In genomic region chr12:46402451-46402850, GRCh38 we compare ENCODE assay signal across 10 cellular contexts. TPM values are rescaled to one million over a fixed set of nuclear protein-coding genes. Genes with fewer than 3 reads are reported as not detected.
DNase-seq lines count a peak whose midpoint lies in the region; ATAC-seq and TF ChIP-seq lines count a peak whose summit lies in the region.
"Had no signal": no experiment of that assay in that cellular context is flagged by ENCODE, and none has a peak within 500 bp of the region (broad histone marks: within the 10 kb centered on the region; RNA-seq: fewer than 3 reads in every experiment).

No MANE protein-coding gene starts in this region.

- in situ Hi-C loops in astrocyte of the spinal cord (cut with HindIII; ENCODE audit: low sequenced_read_pairs) = no loop called here

- peak overlapping the region; percentile 51 to 58 for H3K27ac ChIP-seq in thoracic aorta
- no peak overlapping the region for H3K27ac ChIP-seq in WERI-Rb-1

- H3K4me3 Mint-ChIP-seq in activated T-cell treated with anti-CD3 and anti-CD28 coated beads, Interleukin-2, amount 50 U/mL, for 24 hours = no peak overlapping the region

- no peak for TF ChIP-seq CTCF in astrocyte of the spinal cord (IDR thresholded peaks at IDR 0.05; ENCODE audit: low read depth, low read length)
- no peak for TF ChIP-seq CTCF in thoracic aorta (IDR thresholded peaks at IDR 0.05)
- TF ChIP-seq CTCF in WERI-Rb-1 (IDR thresholded peaks at IDR 0.05; ENCODE audit: low read depth, low read length) = no peak

- intact Hi-C loops in left colon (cut with DNase I, micrococcal nuclease) = no loop called here

- peaks cover 57% of the 10 kb centered on the region for H3K4me1 Mint-ChIP-seq in activated T-cell treated with anti-CD3 and anti-CD28 coated beads, Interleukin-2, amount 50 U/mL, for 24 hours (ENCODE audit: low read depth)

- H3K9me3 Mint-ChIP-seq in activated T-cell treated with anti-CD3 and anti-CD28 coated beads, Interleukin-2, amount 50 U/mL, for 24 hours = peaks cover 3% of the 10 kb centered on the region

- ATAC-seq in left colon (peak; percentile 58), thoracic aorta (ENCODE audit: insufficient number of reproducible peaks, low FRiP score, low read depth) (no peak)

- H3K36me3 Mint-ChIP-seq in activated T-cell treated with anti-CD3 and anti-CD28 coated beads, Interleukin-2, amount 50 U/mL, for 24 hours (ENCODE audit: low read depth) = no peaks in the 10 kb centered on the region

- peaks cover 28 to 52% of the 10 kb centered on the region in 2 donors for H3K4me1 ChIP-seq in thoracic aorta (ENCODE audit: control insufficient read depth in 1 of 2, low read depth in 2 of 2)

- H3K9me3 ChIP-seq in thoracic aorta = no peaks in the 10 kb centered on the region
- H3K9me3 ChIP-seq in WERI-Rb-1 (ENCODE audit: severe bottlenecking) = no peaks in the 10 kb centered on the region

- H3K36me3 ChIP-seq in thoracic aorta (no peaks in the 10 kb centered on the region), WERI-Rb-1 (no peaks in the 10 kb centered on the region)
- H3K36me3 ChIP-seq: brain microvascular endothelial cell had no signal

- H3K4me3 ChIP-seq in astrocyte of the spinal cord (ENCODE audit: low read depth, low read length) = no peak overlapping the region
- H3K4me3 ChIP-seq in thoracic aorta = no peak overlapping the region
- no peak overlapping the region for H3K4me3 ChIP-seq in WERI-Rb-1 (ENCODE audit: low read depth, low read length)

- DNase-seq in HS-27A (ENCODE audit: low read depth) = peak; percentile 68
- DNase-seq in astrocyte of the spinal cord (ENCODE audit: low read depth, low spot score) = peak; percentile 92
- peak in 1 of 2 donors; percentile 45 for DNase-seq in left colon
- DNase-seq in thoracic aorta (ENCODE audit: low spot score) = no peak
- no peak for DNase-seq in WERI-Rb-1
- DNase-seq in hippocampal formation (lab: John Stamatoyannopoulos, UW) = no peak
- DNase-seq in SW 1271 (lab: John Stamatoyannopoulos, UW) = no peak
- DNase-seq in activated T-cell treated with anti-CD3 and anti-CD28 coated beads, Interleukin-2, amount 50 U/mL, for 24 hours = no peak
- DNase-seq: activated CD4-positive, alpha-beta T cell treated with anti-CD3 and anti-CD28 coated beads for 48 hours had no signal

- H3K27me3 ChIP-seq in thoracic aorta (replicated peaks; ENCODE audit: insufficient read depth) (no peaks in the 10 kb centered on the region), WERI-Rb-1 (ENCODE audit: insufficient read depth, low read depth, severe bottlenecking) (no peaks in the 10 kb centered on the region)
- H3K27me3 ChIP-seq: brain microvascular endothelial cell had no signal

- no peak overlapping the region for H3K27ac Mint-ChIP-seq in activated T-cell treated with anti-CD3 and anti-CD28 coated beads, Interleukin-2, amount 50 U/mL, for 24 hours

- no peaks in the 10 kb centered on the region for H3K27me3 Mint-ChIP-seq in activated T-cell treated with anti-CD3 and anti-CD28 coated beads, Interleukin-2, amount 50 U/mL, for 24 hours

RNA-seq across cellular contexts. Expression of gene SLC38A2, which starts 29.9 kb away (rescaled TPM):
- 100 to 1,000 TPM; 128 to 220 TPM for total RNA-seq in left colon
- total RNA-seq in thoracic aorta = 100 to 1,000 TPM; 334 to 384 TPM

Comparison
In these comparisons a context has a peak if more than half of its experiments do, and no peak if none do; other contexts are left out.
1. DNase-seq: peak in HS-27A (single experiment) and astrocyte of the spinal cord (single experiment); none in thoracic aorta (single experiment), WERI-Rb-1 (single experiment), hippocampal formation (0 of 2), SW 1271 (0 of 2) and activated T-cell treated with anti-CD3 and anti-CD28 coated beads, Interleukin-2, amount 50 U/mL, for 24 hours (single experiment).